ENCODE assay signal across 8 cellular contexts in the genomic region with DNA sequence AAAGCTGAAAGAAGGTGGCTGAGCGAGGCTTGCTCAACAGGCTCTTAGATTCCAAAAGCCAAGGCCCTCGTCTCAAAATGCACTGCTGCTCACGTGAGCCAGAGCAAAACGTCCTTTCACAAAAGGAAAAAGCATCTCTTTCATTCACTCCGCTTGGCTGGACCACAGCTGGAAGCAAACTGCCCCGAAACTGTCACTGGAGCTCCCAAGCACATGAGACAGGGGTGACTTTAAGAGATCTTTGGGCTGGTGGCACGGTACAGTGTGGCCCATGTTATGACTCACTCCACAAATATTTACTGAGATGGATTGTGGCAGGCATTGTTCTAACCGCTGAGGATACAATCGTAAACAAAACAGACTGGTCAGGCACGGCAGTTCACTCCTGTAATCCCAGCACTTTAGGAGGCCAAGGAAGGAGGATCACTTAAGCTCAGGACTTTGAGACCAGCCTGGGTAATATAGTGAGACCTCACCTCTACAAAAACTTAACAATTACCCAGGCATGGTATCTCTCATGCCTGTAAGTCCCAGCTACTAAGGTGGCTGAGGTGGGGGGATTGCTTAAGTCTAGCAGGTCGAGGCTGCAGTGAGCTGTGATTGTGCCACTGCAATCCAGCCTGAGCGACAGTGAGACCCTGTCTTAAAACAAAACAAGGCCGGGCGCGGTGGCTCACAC. TPM values are rescaled to one million over a fixed set of nuclear protein-coding genes. Genes with fewer than 3 reads are reported as not detected.
DNase-seq lines count a peak whose midpoint lies in the region; ATAC-seq, FAIRE-seq and TF ChIP-seq lines count a peak whose summit lies in the region.

No MANE protein-coding gene starts in this region.

- no peak for ATAC-seq in CD8-positive, alpha-beta T cell
- no peak for ATAC-seq in K562
- ATAC-seq in GM19023 (IDR thresholded peaks at IDR 0.05; ENCODE audit: unreplicated experiment), result no peak
- ATAC-seq in HG02678 (IDR thresholded peaks at IDR 0.05; ENCODE audit: unreplicated experiment), result no peak
- ATAC-seq in GM19395 (IDR thresholded peaks at IDR 0.05; ENCODE audit: unreplicated experiment), result no peak

- no peak for TF ChIP-seq RAD21 in K562 (CRISPR knock-in tag; conservative IDR thresholded peaks at IDR 0.05 in 1 of 2, IDR thresholded peaks at IDR 0.05 in 1 of 2)

- no TSS peak for BruUV-seq in K562 (replicated peaks; lab: Mats Ljungman, UMichigan)

- H3K79me2 ChIP-seq in K562 (ENCODE audit: control insufficient read depth, insufficient read depth, low read length), result peaks cover 16% of the 10 kb centered on the region

- no peaks in the 10 kb centered on the region for H3K9me3 ChIP-seq in CD8-positive, alpha-beta T cell (ENCODE audit: low read length)
- H3K9me3 ChIP-seq in K562 (replicated peaks; ENCODE audit: control insufficient read depth, insufficient read depth, low read depth, low read length), result no peaks in the 10 kb centered on the region
- H3K9me3 ChIP-seq in kidney (ENCODE audit: control insufficient read depth in 1 of 2, low read length in 2 of 2), result no peaks in the 10 kb centered on the region
- no peaks in the 10 kb centered on the region for H3K9me3 ChIP-seq in stomach smooth muscle (ENCODE audit: control insufficient read depth in 2 of 2, low read length in 2 of 2)

- H3K27ac Mint-ChIP-seq in CD8-positive, alpha-beta T cell, result peak overlapping the region; percentile 41

- H3K4me1 Mint-ChIP-seq in CD8-positive, alpha-beta T cell (ENCODE audit: low read depth), result peaks cover 73% of the 10 kb centered on the region

- H2AFZ ChIP-seq in K562 (ENCODE audit: low read depth, low read length), result peak overlapping the region; percentile 64

- H3K36me3 Mint-ChIP-seq in CD8-positive, alpha-beta T cell, result peaks cover 16% of the 10 kb centered on the region

- H3K4me3 ChIP-seq in CD8-positive, alpha-beta T cell (ENCODE audit: low read depth, low read length), result no peak overlapping the region
- H3K4me3 ChIP-seq in LNCaP clone FGC (ENCODE audit: low read depth, low read length) (no peak overlapping the region), K562 (no peak overlapping the region), kidney (ENCODE audit: low read length in 2 of 2) (no peak overlapping the region), stomach smooth muscle (ENCODE audit: low read length in 2 of 2) (no peak overlapping the region)

- intact Hi-C loops in CD8-positive, alpha-beta T cell (cut with DNase I, micrococcal nuclease), result no loop called here
- intact Hi-C loops in K562 (cut with micrococcal nuclease) (no loop called here), kidney (cut with DNase I) (no loop called here)

- no peaks in the 10 kb centered on the region for H4K20me1 ChIP-seq in K562 (replicated peaks; ENCODE audit: control insufficient read depth, insufficient read depth, low read length)

- peak overlapping the region; percentile 37; the same call in 1 of the 2 replicates for H3K4me2 ChIP-seq in K562 (ENCODE audit: insufficient read depth, low read length)

- TF ChIP-seq POLR2A in K562 (conservative IDR thresholded peaks at IDR 0.05), result no peak

- FAIRE-seq in K562 (lab: Jason Lieb, UNC), result peak; percentile 67
- FAIRE-seq in kidney (lab: Jason Lieb, UNC), result no peak

- peak overlapping the region; percentile 51 to 70; a peak in 3 of 4 replicates for H3K9ac ChIP-seq in K562 (ENCODE audit: insufficient read depth in 1 of 2, low read depth in 2 of 2, low read length in 2 of 2)
- peak overlapping the region in 1 of 2 donors; percentile 34 for H3K9ac ChIP-seq in kidney (ENCODE audit: low read length in 2 of 2)
- H3K9ac ChIP-seq in stomach smooth muscle (ENCODE audit: low read length in 2 of 2), result peak overlapping the region; percentile 16 to 51

- no peaks in the 10 kb centered on the region for H3K36me3 ChIP-seq in CD8-positive, alpha-beta T cell (ENCODE audit: insufficient read depth, low read length)
- H3K36me3 ChIP-seq in K562 (ENCODE audit: control insufficient read depth, insufficient read depth, low read length) (no peaks in the 10 kb centered on the region), kidney (ENCODE audit: control insufficient read depth in 1 of 2, insufficient read depth in 2 of 2, low read length in 2 of 2) (no peaks in the 10 kb centered on the region), stomach smooth muscle (ENCODE audit: control insufficient read depth in 2 of 2, insufficient read depth in 2 of 2, low read length in 2 of 2) (no peaks in the 10 kb centered on the region)

- H3K27ac ChIP-seq in CD8-positive, alpha-beta T cell (ENCODE audit: low read depth, low read length), result no peak overlapping the region
- H3K27ac ChIP-seq in K562 (ENCODE audit: extremely low read depth, low read depth, low read length) (peak overlapping the region; percentile 57; the same call in 2 of the 3 replicates), kidney (ENCODE audit: low read depth in 2 of 2, low read length in 2 of 2) (peak overlapping the region; percentile 16 to 67), stomach smooth muscle (ENCODE audit: low read length) (peak overlapping the region; percentile 66)

- no peak overlapping the region for H3K4me3 Mint-ChIP-seq in CD8-positive, alpha-beta T cell

- CTCF ChIA-PET in CD8-positive, alpha-beta T cell (lab: Charles Lee), result interaction anchor here (1.7 kb wide), 1 partner anchor 21 kb away, joined by 3 read pairs; no protein-coding TSS in a partner anchor
- CTCF ChIA-PET in K562 (lab: Yijun Ruan, JAX; ENCODE audit: low intra/inter-chr PET ratio), result no interaction called here

- in situ Hi-C loops in K562 (cut with MboI), result no loop called here

- WGBS in K562 (ENCODE audit: insufficient coverage, low coverage, missing lambda C conversion rate), result 32% methylated on average over 15 of the region's 15 CpGs

- H3K9me3 Mint-ChIP-seq in CD8-positive, alpha-beta T cell, result no peaks in the 10 kb centered on the region

- POLR2A ChIA-PET in CD8-positive, alpha-beta T cell (lab: Charles Lee), result no interaction called here
- POLR2A ChIA-PET in K562 (lab: Yijun Ruan, JAX), result interaction anchor here (0.7 to 3.0 kb wide), 2 partner anchors 11 to 16 kb away, joined by 3 to 16 read pairs; no protein-coding TSS in a partner anchor

- TF ChIP-seq CTCF in CD8-positive, alpha-beta T cell (IDR thresholded peaks at IDR 0.05), result no peak
- TF ChIP-seq CTCF in LNCaP clone FGC (IDR thresholded peaks at IDR 0.05; ENCODE audit: control insufficient read depth, extremely low read depth, insufficient read depth) (no peak), K562 (IDR thresholded peaks at IDR 0.05 in 2 of 3, conservative IDR thresholded peaks at IDR 0.05 in 1 of 3; ENCODE audit: insufficient read depth in 2 of 3, low read depth in 1 of 3, low read length in 3 of 3) (no peak), kidney (IDR thresholded peaks at IDR 0.05; ENCODE audit: borderline replicate concordance, extremely low read depth, insufficient read depth) (no peak)

- H3K27me3 ChIP-seq in CD8-positive, alpha-beta T cell (ENCODE audit: insufficient read depth, low read length), result no peaks in the 10 kb centered on the region
- no peaks in the 10 kb centered on the region for H3K27me3 ChIP-seq in K562 (ENCODE audit: control insufficient read depth in 2 of 2, insufficient read depth in 2 of 2, low read length in 2 of 2)
- H3K27me3 ChIP-seq in stomach smooth muscle (ENCODE audit: control insufficient read depth in 1 of 2, insufficient read depth in 2 of 2, low read length in 2 of 2), result no peaks in the 10 kb centered on the region

- no peak for TF ChIP-seq EP300 in K562 (IDR thresholded peaks at IDR 0.05; ENCODE audit: low read length)

- no peaks in the 10 kb centered on the region for H3K27me3 Mint-ChIP-seq in CD8-positive, alpha-beta T cell (ENCODE audit: low read depth)

- peaks cover 47% of the 10 kb centered on the region for H3K4me1 ChIP-seq in CD8-positive, alpha-beta T cell (ENCODE audit: insufficient read depth, low read length)
- H3K4me1 ChIP-seq in K562 (replicated peaks in 1 of 2; ENCODE audit: control insufficient read depth in 2 of 2, insufficient read depth in 2 of 2, low read length in 2 of 2) (peaks cover 33 to 44% of the 10 kb centered on the region in 2 experiments), kidney (ENCODE audit: control insufficient read depth in 1 of 2, insufficient read depth in 1 of 2, low read depth in 1 of 2, low read length in 2 of 2) (peaks cover 13 to 38% of the 10 kb centered on the region in 2 donors), stomach smooth muscle (ENCODE audit: control insufficient read depth, insufficient read depth, low read length) (peaks cover 30% of the 10 kb centered on the region)

- DNase-seq in CD8-positive, alpha-beta T cell, result no peak
- peak; percentile 92 for DNase-seq in LNCaP clone FGC (ENCODE audit: low read depth)
- peak in 3 of 4 experiments; percentile 22 to 52 (median 27) for DNase-seq in K562 (ENCODE audit: extremely low read depth in 1 of 4, low spot score in 3 of 4)
- DNase-seq in kidney, result peak; percentile 70

- no peaks in the 10 kb centered on the region for H3K9me1 ChIP-seq in K562 (ENCODE audit: control insufficient read depth, insufficient read depth, low read length)

RNA-seq across cellular contexts. Expression of a gene that starts 3.6 kb away (rescaled TPM):
- 10 to 100 TPM; 35.4 to 44.4 TPM for total RNA-seq in CD8-positive, alpha-beta T cell
- 64.9 and 174 TPM in 2 replicates for total RNA-seq in K562 (2011; cell fraction: chromatin; rRNA removed; ENCODE audit: low replicate concordance)
- total RNA-seq in K562 (2011; cell fraction: nucleolus; rRNA removed), result 86.7 and 90.4 TPM in 2 replicates
- 47.3 and 58.2 TPM in 2 replicates for total RNA-seq in K562 (2011; cell fraction: nucleoplasm; rRNA removed)
- 9.1 and 9.7 TPM in 2 replicates for total RNA-seq in K562 (2014; rRNA removed)
- total RNA-seq in K562 (2014; rRNA removed; fragmentation: Illumina TruSeq; extraction: Trizol), result 2.8 and 3.2 TPM in 2 replicates
- total RNA-seq in K562 (2015; rRNA removed; fragmentation: Illumina TruSeq; extraction: Trizol), result 2.1 TPM in 2 replicates
- total RNA-seq in K562 (2021), result 10.8 and 10.9 TPM in 2 replicates
- 10.9 and 18.1 TPM in 2 replicates for polyA plus RNA-seq in K562 (2011; rRNA removed)
- polyA plus RNA-seq in K562 (2011; cell fraction: cytosol; rRNA removed), result 8.3 and 14.3 TPM in 2 replicates
- 109 and 177 TPM in 2 replicates for polyA plus RNA-seq in K562 (2011; cell fraction: nucleus; rRNA removed)
- polyA plus RNA-seq in K562 (2012), result 14.3 and 16.8 TPM in 2 replicates
- polyA plus RNA-seq in K562 (2014; fragmentation: Illumina TruSeq; extraction: Trizol), result 7.9 and 9.7 TPM in 2 replicates
- under 1 TPM; 0.11 to 0.13 TPM for polyA plus RNA-seq in K562 (2014; fragmentation: Nextera tagmentation; extraction: Ambion mirVana)
- 8.8 and 12.2 TPM in 2 replicates for polyA plus RNA-seq in K562 (2014; rRNA removed)
- polyA minus RNA-seq in K562 (2011; rRNA and poly(A)+ RNA removed), result 27.5 and 34.5 TPM in 2 replicates
- 13.3 and 26.9 TPM in 2 replicates for polyA minus RNA-seq in K562 (2011; cell fraction: cytosol; rRNA and poly(A)+ RNA removed)
- polyA minus RNA-seq in K562 (2011; cell fraction: nucleus; rRNA and poly(A)+ RNA removed), result 90.7 and 117 TPM in 2 replicates
- 61.6 TPM for total RNA-seq in kidney
- polyA plus RNA-seq in kidney (ENCODE audit: insufficient read depth, low read depth, low replicate concordance), result 26.6 TPM

RNA-seq across cellular contexts. Expression of a gene that starts 23.7 kb away (rescaled TPM):
- 10 to 100 TPM; 87.6 to 91.2 TPM for total RNA-seq in CD8-positive, alpha-beta T cell
- total RNA-seq in K562 (2011; cell fraction: chromatin; rRNA removed; ENCODE audit: low replicate concordance), result 4.2 and 9.2 TPM in 2 replicates
- total RNA-seq in K562 (2011; cell fraction: nucleolus; rRNA removed), result 5.4 and 6.7 TPM in 2 replicates
- total RNA-seq in K562 (2011; cell fraction: nucleoplasm; rRNA removed), result 6.3 and 7.8 TPM in 2 replicates
- total RNA-seq in K562 (2014; rRNA removed) (8.0 and 8.9 TPM in 2 replicates), K562 (2014; rRNA removed; fragmentation: Illumina TruSeq; extraction: Trizol) (4.5 and 5.2 TPM in 2 replicates), K562 (2015; rRNA removed; fragmentation: Illumina TruSeq; extraction: Trizol) (1.9 and 2.1 TPM in 2 replicates), K562 (2021) (5.9 and 7.9 TPM in 2 replicates), kidney (23.4 TPM)
- polyA plus RNA-seq in K562 (2011; rRNA removed) (3.3 and 5.4 TPM in 2 replicates), K562 (2014; fragmentation: Illumina TruSeq; extraction: Trizol) (5.8 and 6.1 TPM in 2 replicates), K562 (2014; fragmentation: Nextera tagmentation; extraction: Ambion mirVana) (under 1 TPM; 0.51 to 0.60 TPM), K562 (2014; rRNA removed) (6.9 and 7.0 TPM in 2 replicates), kidney (ENCODE audit: insufficient read depth, low read depth, low replicate concordance) (2.2 TPM)
- 3.1 and 11.0 TPM in 2 replicates for polyA plus RNA-seq in K562 (2011; cell fraction: cytosol; rRNA removed)
- polyA plus RNA-seq in K562 (2011; cell fraction: nucleus; rRNA removed), result 1.8 and 4.2 TPM in 2 replicates
- polyA plus RNA-seq in K562 (2012), result 5.4 and 9.4 TPM in 2 replicates
- 1.8 and 2.8 TPM in 2 replicates for polyA minus RNA-seq in K562 (2011; rRNA and poly(A)+ RNA removed)
- polyA minus RNA-seq in K562 (2011; cell fraction: cytosol; rRNA and poly(A)+ RNA removed), result 2.8 and 3.2 TPM in 2 replicates
- 2.3 and 2.6 TPM in 2 replicates for polyA minus RNA-seq in K562 (2011; cell fraction: nucleus; rRNA and poly(A)+ RNA removed)

Comparison
In these comparisons a context has a peak if more than half of its experiments do, and no peak if none do; other contexts are left out.
1. DNase-seq: peak in LNCaP clone FGC (single experiment), K562 (3 of 4) and kidney (single experiment); none in CD8-positive, alpha-beta T cell (0 of 7).